12 cellular contexts compared by ENCODE assay signal in the genomic region with DNA sequence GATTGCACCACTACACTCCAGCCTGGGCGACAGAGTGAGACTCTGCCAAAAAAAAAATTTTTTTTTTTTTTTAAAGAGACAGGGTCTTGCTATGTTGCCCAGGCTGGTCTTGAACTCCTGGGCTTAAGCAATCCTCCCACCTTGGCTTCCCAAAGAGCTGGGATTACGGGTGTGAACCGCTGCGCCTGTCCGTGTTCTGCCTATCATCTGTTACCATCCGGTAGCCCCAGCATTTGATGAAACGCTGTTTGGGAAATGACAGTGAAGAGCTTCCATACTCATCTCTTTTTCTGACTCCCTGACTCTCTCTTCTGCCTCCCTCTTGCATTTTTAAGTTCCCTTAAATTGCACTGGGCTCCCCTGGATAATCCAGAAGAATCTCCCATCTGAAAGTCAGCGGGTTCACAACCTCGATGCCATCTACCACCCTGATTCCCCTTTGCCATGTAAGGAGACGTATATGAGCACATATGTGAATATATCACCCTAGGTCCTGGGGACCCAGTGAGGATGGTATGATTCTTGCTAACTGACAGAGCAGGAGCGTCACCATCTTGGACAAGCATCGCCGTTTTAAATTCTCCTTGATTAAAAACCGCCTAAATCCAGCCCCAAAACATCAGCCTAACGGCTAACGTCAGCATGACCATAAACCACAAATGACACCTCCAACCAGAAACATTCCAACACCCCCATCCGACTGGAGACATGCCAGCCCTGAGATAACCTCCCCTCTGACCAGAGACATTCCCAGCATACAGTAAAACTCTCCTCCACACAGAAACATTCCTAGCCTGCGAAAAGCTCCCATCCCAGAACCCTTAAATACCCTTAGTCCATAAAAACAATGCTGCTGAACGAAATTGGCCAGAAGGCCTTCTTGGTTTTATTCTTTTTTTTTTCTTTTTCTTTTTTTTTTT. TPM values are rescaled to one million over a fixed set of nuclear protein-coding genes. Genes with fewer than 3 reads are reported as not detected.
A peak's percentile ranks its signal among the peaks of the same experiment; 100 is the strongest.
DNase-seq lines count a peak whose midpoint lies in the region; ATAC-seq and TF ChIP-seq lines count a peak whose summit lies in the region.
"Had no signal": no experiment of that assay in that cellular context is flagged by ENCODE, and none has a peak within 500 bp of the region (broad histone marks: within the 10 kb centered on the region; RNA-seq: fewer than 3 reads in every experiment).

No MANE protein-coding gene starts in this region.

- no peak overlapping the region for H3K4me3 Mint-ChIP-seq in activated CD4-positive, alpha-beta memory T cell treated with anti-CD3 and anti-CD28 coated beads for 36 hours
- no peak overlapping the region for H3K4me3 Mint-ChIP-seq in activated CD4-positive, alpha-beta memory T cell treated with anti-CD3 and anti-CD28 coated beads, Interleukin-2, amount 10 ng/mL, durations not matched to agents 7 days and 5 days
- no peak overlapping the region for H3K4me3 Mint-ChIP-seq in progenitor cell of endocrine pancreas (ENCODE audit: low read depth)
- H3K4me3 Mint-ChIP-seq: activated naive CD8-positive, alpha-beta T cell treated with anti-CD3 and anti-CD28 coated beads for 36 hours; type B pancreatic cell had no signal

- CTCF ChIA-PET in activated CD4-positive, alpha-beta memory T cell treated with anti-CD3 and anti-CD28 coated beads for 36 hours (lab: Charles Lee), result no interaction called here
- CTCF ChIA-PET in activated CD4-positive, alpha-beta memory T cell treated with anti-CD3 and anti-CD28 coated beads, Interleukin-2, amount 10 ng/mL, durations not matched to agents 7 days and 5 days (lab: Charles Lee), result interaction anchor here (1.3 to 1.9 kb wide), 2 partner anchors 10 to 49 kb away, joined by 4 to 5 read pairs; no protein-coding TSS in a partner anchor

- no peaks in the 10 kb centered on the region for H3K4me1 ChIP-seq in lower lobe of right lung

- H3K36me3 Mint-ChIP-seq in activated CD4-positive, alpha-beta memory T cell treated with anti-CD3 and anti-CD28 coated beads for 36 hours, result peaks cover 28% of the 10 kb centered on the region
- H3K36me3 Mint-ChIP-seq in activated CD4-positive, alpha-beta memory T cell treated with anti-CD3 and anti-CD28 coated beads, Interleukin-2, amount 10 ng/mL, durations not matched to agents 7 days and 5 days (ENCODE audit: low read depth), result peaks cover 45% of the 10 kb centered on the region
- H3K36me3 Mint-ChIP-seq in progenitor cell of endocrine pancreas (ENCODE audit: insufficient read depth), result no peaks in the 10 kb centered on the region
- H3K36me3 Mint-ChIP-seq: type B pancreatic cell had no signal

- no peaks in the 10 kb centered on the region for H3K9me3 ChIP-seq in lower lobe of right lung

- H3K27me3 ChIP-seq in lower lobe of right lung (ENCODE audit: low read depth), result peaks cover 14% of the 10 kb centered on the region

- no peak overlapping the region for H3K27ac ChIP-seq in lower lobe of right lung

- H3K36me3 ChIP-seq in lower lobe of right lung, result no peaks in the 10 kb centered on the region

- no peaks in the 10 kb centered on the region for H3K9me3 Mint-ChIP-seq in activated CD4-positive, alpha-beta memory T cell treated with anti-CD3 and anti-CD28 coated beads for 36 hours
- no peaks in the 10 kb centered on the region for H3K9me3 Mint-ChIP-seq in activated CD4-positive, alpha-beta memory T cell treated with anti-CD3 and anti-CD28 coated beads, Interleukin-2, amount 10 ng/mL, durations not matched to agents 7 days and 5 days
- H3K9me3 Mint-ChIP-seq in progenitor cell of endocrine pancreas (ENCODE audit: low read depth), result no peaks in the 10 kb centered on the region
- H3K9me3 Mint-ChIP-seq: activated naive CD8-positive, alpha-beta T cell treated with anti-CD3 and anti-CD28 coated beads for 36 hours; type B pancreatic cell had no signal

- peaks cover 12% of the 10 kb centered on the region for H3K27me3 Mint-ChIP-seq in activated CD4-positive, alpha-beta memory T cell treated with anti-CD3 and anti-CD28 coated beads for 36 hours
- H3K27me3 Mint-ChIP-seq in activated CD4-positive, alpha-beta memory T cell treated with anti-CD3 and anti-CD28 coated beads, Interleukin-2, amount 10 ng/mL, durations not matched to agents 7 days and 5 days, result no peaks in the 10 kb centered on the region
- peaks cover 29% of the 10 kb centered on the region for H3K27me3 Mint-ChIP-seq in progenitor cell of endocrine pancreas

- intact Hi-C loops in activated CD4-positive, alpha-beta memory T cell treated with anti-CD3 and anti-CD28 coated beads for 36 hours (cut with micrococcal nuclease), result no loop called here
- intact Hi-C loops in sciatic nerve (cut with DNase I), result no loop called here
- intact Hi-C loops in lower lobe of right lung (cut with DNase I), result no loop called here

- H3K27ac Mint-ChIP-seq in activated CD4-positive, alpha-beta memory T cell treated with anti-CD3 and anti-CD28 coated beads for 36 hours, result peak overlapping the region; percentile 14
- no peak overlapping the region for H3K27ac Mint-ChIP-seq in activated CD4-positive, alpha-beta memory T cell treated with anti-CD3 and anti-CD28 coated beads, Interleukin-2, amount 10 ng/mL, durations not matched to agents 7 days and 5 days
- no peak overlapping the region for H3K27ac Mint-ChIP-seq in progenitor cell of endocrine pancreas
- H3K27ac Mint-ChIP-seq: activated naive CD8-positive, alpha-beta T cell treated with anti-CD3 and anti-CD28 coated beads for 36 hours; type B pancreatic cell had no signal

- H3K4me1 Mint-ChIP-seq in activated CD4-positive, alpha-beta memory T cell treated with anti-CD3 and anti-CD28 coated beads for 36 hours (ENCODE audit: low read depth), result peaks cover 23% of the 10 kb centered on the region
- peaks cover 74% of the 10 kb centered on the region for H3K4me1 Mint-ChIP-seq in activated CD4-positive, alpha-beta memory T cell treated with anti-CD3 and anti-CD28 coated beads, Interleukin-2, amount 10 ng/mL, durations not matched to agents 7 days and 5 days
- no peaks in the 10 kb centered on the region for H3K4me1 Mint-ChIP-seq in progenitor cell of endocrine pancreas (ENCODE audit: low read depth)

- no peak overlapping the region for H3K4me3 ChIP-seq in foreskin fibroblast (ENCODE audit: low read depth in 1 of 2, low read length in 2 of 2)
- H3K4me3 ChIP-seq in lower lobe of right lung, result no peak overlapping the region

- DNase-seq in activated CD4-positive, alpha-beta memory T cell treated with anti-CD3 and anti-CD28 coated beads for 36 hours, result no peak
- no peak for DNase-seq in activated CD4-positive, alpha-beta memory T cell treated with anti-CD3 and anti-CD28 coated beads, Interleukin-2, amount 10 ng/mL, durations not matched to agents 7 days and 5 days
- DNase-seq in RKO (ENCODE audit: low spot score) (peak; percentile 63), foreskin fibroblast (peak; percentile 29 to 86), sciatic nerve (ENCODE audit: low spot score) (no peak), cerebellar nuclear complex (lab: John Stamatoyannopoulos, UW) (no peak), lower lobe of right lung (no peak), progenitor cell of endocrine pancreas (ENCODE audit: low spot score, unreplicated experiment) (no peak)
- DNase-seq: activated naive CD8-positive, alpha-beta T cell treated with anti-CD3 and anti-CD28 coated beads for 36 hours; NCI-H2227 treated with DMSO at 0.1 percent for 48 hours had no signal

- ATAC-seq in sciatic nerve (peak; percentile 60), lower lobe of right lung (no peak)

- POLR2A ChIA-PET in activated CD4-positive, alpha-beta memory T cell treated with anti-CD3 and anti-CD28 coated beads for 36 hours (lab: Charles Lee), result interaction anchor here (0.6 kb wide), 1 partner anchor 109 kb away, joined by 3 read pairs; no protein-coding TSS in a partner anchor
- POLR2A ChIA-PET in activated CD4-positive, alpha-beta memory T cell treated with anti-CD3 and anti-CD28 coated beads, Interleukin-2, amount 10 ng/mL, durations not matched to agents 7 days and 5 days (lab: Charles Lee), result interaction anchor here (1.8 to 3.2 kb wide), 3 partner anchors 11 to 167 kb away, joined by 4 to 19 read pairs (median 6); no protein-coding TSS in a partner anchor

- no peak for TF ChIP-seq CTCF in foreskin fibroblast (IDR thresholded peaks at IDR 0.05; ENCODE audit: low read depth, low read length)
- TF ChIP-seq CTCF in lower lobe of right lung (IDR thresholded peaks at IDR 0.05), result no peak
- TF ChIP-seq CTCF in progenitor cell of endocrine pancreas (IDR thresholded peaks at IDR 0.05; ENCODE audit: unreplicated experiment), result no peak

RNA-seq across cellular contexts. Expression of gene TNFRSF8, which starts 12.4 kb away (rescaled TPM):
- total RNA-seq in activated CD4-positive, alpha-beta memory T cell treated with anti-CD3 and anti-CD28 coated beads for 36 hours, result 10 to 100 TPM; 31.1 to 33.2 TPM
- total RNA-seq in activated CD4-positive, alpha-beta memory T cell treated with anti-CD3 and anti-CD28 coated beads, Interleukin-2, amount 10 ng/mL, durations not matched to agents 7 days and 5 days, result 10 to 100 TPM; 32.9 to 34.3 TPM
- total RNA-seq in sciatic nerve (5.2 TPM), lower lobe of right lung (2.7 TPM), progenitor cell of endocrine pancreas (not detected in 2 replicates)
- total RNA-seq: SK-MEL-5 had no signal

RNA-seq across cellular contexts. Expression of gene MIIP, which starts 56.2 kb away (rescaled TPM):
- 10 to 100 TPM; 46.1 to 47.9 TPM for total RNA-seq in activated CD4-positive, alpha-beta memory T cell treated with anti-CD3 and anti-CD28 coated beads for 36 hours
- 10 to 100 TPM; 98.3 to 98.6 TPM for total RNA-seq in activated CD4-positive, alpha-beta memory T cell treated with anti-CD3 and anti-CD28 coated beads, Interleukin-2, amount 10 ng/mL, durations not matched to agents 7 days and 5 days
- 33.3 TPM for total RNA-seq in sciatic nerve
- total RNA-seq in lower lobe of right lung, result 39.3 TPM
- 46.5 and 47.1 TPM in 2 replicates for total RNA-seq in progenitor cell of endocrine pancreas

Comparison
In these comparisons a context has a peak if more than half of its experiments do, and no peak if none do; other contexts are left out.
1. DNase-seq: peak in RKO (single experiment) and foreskin fibroblast (2 of 2); none in activated CD4-positive, alpha-beta memory T cell treated with anti-CD3 and anti-CD28 coated beads for 36 hours (single experiment), activated CD4-positive, alpha-beta memory T cell treated with anti-CD3 and anti-CD28 coated beads, Interleukin-2, amount 10 ng/mL, durations not matched to agents 7 days and 5 days (single experiment), sciatic nerve (single experiment), cerebellar nuclear complex (0 of 2), lower lobe of right lung (single experiment) and progenitor cell of endocrine pancreas (single experiment).